ENCODE assay signal across 16 cellular contexts in the genomic region with DNA sequence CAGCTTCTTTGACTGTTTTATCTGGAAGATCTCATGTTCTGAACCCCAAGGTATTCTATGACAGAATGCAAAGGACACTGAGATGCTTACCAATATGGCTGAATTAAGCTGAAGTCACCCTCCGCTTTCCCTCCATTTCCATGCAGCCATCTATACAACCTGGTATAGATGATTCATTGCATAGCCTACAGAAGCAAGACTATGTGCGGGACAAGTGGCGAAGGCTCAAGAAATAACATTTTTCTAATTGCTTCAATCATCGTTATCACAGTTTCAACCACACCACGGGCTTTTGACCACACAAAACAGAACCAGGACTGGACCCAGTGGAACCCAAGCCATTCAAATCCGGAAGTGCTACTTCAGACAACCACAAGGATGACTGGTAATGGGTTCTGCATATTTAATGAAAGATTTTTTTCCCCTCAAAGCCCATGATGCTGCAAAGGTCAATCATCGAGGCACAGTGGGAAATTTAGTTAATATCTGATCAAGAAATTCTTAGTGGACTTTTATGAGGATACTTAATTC.
"Had no signal": no experiment of that assay in that cellular context is flagged by ENCODE, and none has a peak within 500 bp of the region (broad histone marks: within the 10 kb centered on the region; RNA-seq: fewer than 3 reads in every experiment).

No MANE protein-coding gene starts in this region.

- H3K36me3 Mint-ChIP-seq: brain had no signal

- H3K27ac Mint-ChIP-seq: brain had no signal

- DNase-seq: activated CD8-positive, alpha-beta memory T cell treated with anti-CD3 and anti-CD28 coated beads for 24 hours; cortex of kidney; effector CD4-positive, alpha-beta T cell; esophagus squamous epithelium; islet precursor cell; left lung; mammary epithelial cell; naive B cell; stimulated activated CD4-positive, alpha-beta T cell treated with anti-CD3 and anti-CD28 coated beads, Interleukin-1b, Interleukin-23, amount 100 ng/mL, for 48 hours; T-helper 1 cell; trophoblast cell had no signal

- H3K9me3 ChIP-seq: esophagus squamous epithelium, left lung, neutrophil had no signal

- H3K9me3 Mint-ChIP-seq: brain, naive B cell had no signal

- H3K4me3 ChIP-seq: esophagus squamous epithelium, hepatocyte, left lung had no signal

- H3K79me2 ChIP-seq: hepatocyte had no signal

- H2AFZ ChIP-seq: hepatocyte had no signal

- H3K27ac ChIP-seq: esophagus squamous epithelium, hepatocyte, left lung, neutrophil, VCaP had no signal

- H3K4me1 ChIP-seq: esophagus squamous epithelium had no signal

- ATAC-seq: left lung had no signal

- H3K27me3 ChIP-seq: esophagus squamous epithelium, hepatocyte, left lung, neutrophil had no signal

- H3K4me3 Mint-ChIP-seq: brain, naive B cell had no signal

- H3K4me1 Mint-ChIP-seq: brain had no signal

- H3K27me3 Mint-ChIP-seq: brain, naive B cell had no signal

- FAIRE-seq: endothelial cell of umbilical vein had no signal

- H3K4me2 ChIP-seq: hepatocyte had no signal
